8 cellular contexts compared by ENCODE assay signal in genomic region chr5:160508780-160509361, GRCh38.
A peak's percentile ranks its signal among the peaks of the same experiment; 100 is the strongest.
DNase-seq lines count a peak whose midpoint lies in the region; ATAC-seq, FAIRE-seq and TF ChIP-seq lines count a peak whose summit lies in the region.

No MANE protein-coding gene starts in this region.

- H3K4me1 ChIP-seq in RWPE2 (ENCODE audit: insufficient read depth, poor library complexity, severe bottlenecking) (no peaks in the 10 kb centered on the region), foreskin keratinocyte (no peaks in the 10 kb centered on the region)

- no peaks in the 10 kb centered on the region for H3K9me3 ChIP-seq in RWPE2 (ENCODE audit: severe bottlenecking)

- FAIRE-seq in H54 (lab: Jason Lieb, UNC) = peak; percentile 6

- TF ChIP-seq POLR2A in H54 (IDR thresholded peaks at IDR 0.05; ENCODE audit: low read depth, low read length) = no peak

- no peak overlapping the region for H3K4me3 Mint-ChIP-seq in osteocyte (ENCODE audit: unreplicated experiment)

- no peaks in the 10 kb centered on the region for H3K36me3 Mint-ChIP-seq in osteocyte (ENCODE audit: unreplicated experiment)

- TF ChIP-seq CTCF in GM06990 (IDR thresholded peaks at IDR 0.05; ENCODE audit: insufficient read depth, low read length, poor library complexity, severe bottlenecking) (peak; percentile 74), RWPE2 (IDR thresholded peaks at IDR 0.05; ENCODE audit: poor library complexity, severe bottlenecking) (peak; percentile 96), foreskin keratinocyte (conservative IDR thresholded peaks at IDR 0.05) (peak; percentile 93), osteocyte (IDR thresholded peaks at IDR 0.05) (peak; percentile 84)

- ATAC-seq in RWPE2 (ENCODE audit: low read depth) (peak; percentile 84), foreskin keratinocyte (peak; percentile 75)

- H3K36me3 ChIP-seq in GM06990 (ENCODE audit: control insufficient read depth, insufficient read depth, low read length) (no peaks in the 10 kb centered on the region), RWPE2 (ENCODE audit: low read depth) (no peaks in the 10 kb centered on the region)

- H3K4me3 ChIP-seq in GM06990 (replicated peaks; ENCODE audit: low read depth, low read length) (no peak overlapping the region), RWPE2 (ENCODE audit: severe bottlenecking) (no peak overlapping the region)

- H3K27me3 ChIP-seq in GM06990 (replicated peaks; ENCODE audit: control insufficient read depth, insufficient read depth, low read length) (no peaks in the 10 kb centered on the region), RWPE2 (ENCODE audit: insufficient read depth, poor library complexity, severe bottlenecking) (peaks cover 3% of the 10 kb centered on the region), foreskin keratinocyte (no peaks in the 10 kb centered on the region)

- H3K27ac Mint-ChIP-seq in osteocyte (ENCODE audit: unreplicated experiment) = no peak overlapping the region

- DNase-seq in GM06990 (ENCODE audit: extremely low read depth, insufficient read length) (peak; percentile 35), H54 (ENCODE audit: insufficient read length, low spot score) (peak; percentile 54), LHCN-M2 (ENCODE audit: low read depth) (peak; percentile 77), RWPE2 (ENCODE audit: low spot score) (no peak), foreskin keratinocyte (peak; percentile 36 to 64), osteocyte (ENCODE audit: extremely low spot score, unreplicated experiment) (no peak), KG1 (lab: John Stamatoyannopoulos, UW) (no peak)
- DNase-seq in activated effector memory CD4-positive, alpha-beta T cell treated with anti-CD3 and anti-CD28 coated beads, Interleukin-2, amount 50 U/mL, for 16 hours = peak; percentile 80

- no peaks in the 10 kb centered on the region for H3K4me1 Mint-ChIP-seq in osteocyte (ENCODE audit: unreplicated experiment)

- no peak overlapping the region for H3K27ac ChIP-seq in RWPE2 (ENCODE audit: poor library complexity, severe bottlenecking)
- H3K27ac ChIP-seq in foreskin keratinocyte = no peak overlapping the region

- H3K27me3 Mint-ChIP-seq in osteocyte (ENCODE audit: unreplicated experiment) = peaks cover 34% of the 10 kb centered on the region

- no peaks in the 10 kb centered on the region for H3K9me3 Mint-ChIP-seq in osteocyte (ENCODE audit: unreplicated experiment)

Comparison
In these comparisons a context has a peak if more than half of its experiments do, and no peak if none do; other contexts are left out.
1. DNase-seq: peak in GM06990 (single experiment), H54 (single experiment), LHCN-M2 (single experiment), activated effector memory CD4-positive, alpha-beta T cell treated with anti-CD3 and anti-CD28 coated beads, Interleukin-2, amount 50 U/mL, for 16 hours (single experiment) and foreskin keratinocyte (2 of 2); none in RWPE2 (single experiment), osteocyte (single experiment) and KG1 (single experiment).
2. Peak in every context shown above with its lines, with median percentiles within 50 percentile points of each other: CTCF ChIP-seq.